ENCODE assay signal across 24 cellular contexts in the genomic region with DNA sequence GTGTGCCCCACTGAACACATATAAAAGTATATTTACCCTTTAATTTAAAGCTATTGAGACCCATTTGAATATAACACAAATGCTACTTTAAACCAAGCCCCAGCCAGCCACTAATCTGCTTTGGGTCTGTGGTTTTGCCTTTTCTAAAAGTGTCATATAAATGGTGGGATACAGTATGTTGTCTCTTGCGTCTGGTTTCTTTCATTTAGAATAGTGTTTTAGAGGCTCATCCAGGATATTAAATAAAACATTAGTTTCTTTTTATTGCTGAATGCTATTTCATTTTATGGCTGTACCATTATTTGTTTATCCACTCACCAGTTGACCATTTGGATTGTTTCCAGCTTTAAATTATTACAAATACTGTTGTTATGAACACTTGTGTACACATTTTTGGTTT.
"Had no signal": no experiment of that assay in that cellular context is flagged by ENCODE, and none has a peak within 500 bp of the region (broad histone marks: within the 10 kb centered on the region; RNA-seq: fewer than 3 reads in every experiment).

No MANE protein-coding gene starts in this region.

- H3K27me3 ChIP-seq: cardiac muscle cell, left lung, right lobe of liver had no signal

- H3K27ac ChIP-seq: left lung, right lobe of liver had no signal

- DNase-seq: activated CD4-positive, alpha-beta T cell treated with anti-CD3 and anti-CD28 coated beads for 36 hours; activated CD4-positive, alpha-beta T cell treated with anti-CD3 and anti-CD28 coated beads, Interleukin-2, amount 50 U/mL, for 4 hours; activated CD4-positive, CD25-positive, alpha-beta regulatory T cell; activated naive CD4-positive, alpha-beta T cell; activated T-cell treated with anti-CD3 and anti-CD28 coated beads for 4 hours; activated T-cell treated with anti-CD3 and anti-CD28 coated beads, Interleukin-2, amount 50 U/mL, for 72 hours; anterior cingulate cortex; cortex of kidney; effector memory CD8-positive, alpha-beta T cell; erythroblast; left lung; mesendoderm; posterior cingulate gyrus; right lobe of liver; stimulated activated CD4-positive, alpha-beta T cell treated with anti-CD3 and anti-CD28 coated beads, Interleukin-4, amount 100 ng/mL, for 24 hours; substantia nigra; T-helper 17 cell; trophoblast cell had no signal

- H3K4me3 ChIP-seq: cardiac muscle cell, left lung, lung, right lobe of liver, skin epidermis had no signal

- ATAC-seq: activated CD4-positive, alpha-beta T cell treated with anti-CD3 and anti-CD28 coated beads for 36 hours; activated naive CD4-positive, alpha-beta T cell treated with anti-CD3 and anti-CD28 coated beads, Interleukin-2, amount 50 U/mL, for 72 hours; activated T-cell treated with anti-CD3 and anti-CD28 coated beads, Interleukin-2, amount 50 U/mL, for 72 hours; effector memory CD8-positive, alpha-beta T cell; left lung; right lobe of liver; SK-N-SH treated with all-trans-retinoic acid at 6 μM for 48 hours; stimulated activated effector memory CD8-positive, alpha-beta T cell treated with anti-CD3 and anti-CD28 coated beads, Interleukin-12 subunit alpha, Interleukin-12 subunit beta, amount 100 ng/mL, for 72 hours; T-helper 17 cell had no signal

- H3K36me3 ChIP-seq: cardiac muscle cell, left lung, right lobe of liver had no signal

- H3K4me1 ChIP-seq: right lobe of liver had no signal
